ENCODE assay signal across 8 cellular contexts in the genomic region with DNA sequence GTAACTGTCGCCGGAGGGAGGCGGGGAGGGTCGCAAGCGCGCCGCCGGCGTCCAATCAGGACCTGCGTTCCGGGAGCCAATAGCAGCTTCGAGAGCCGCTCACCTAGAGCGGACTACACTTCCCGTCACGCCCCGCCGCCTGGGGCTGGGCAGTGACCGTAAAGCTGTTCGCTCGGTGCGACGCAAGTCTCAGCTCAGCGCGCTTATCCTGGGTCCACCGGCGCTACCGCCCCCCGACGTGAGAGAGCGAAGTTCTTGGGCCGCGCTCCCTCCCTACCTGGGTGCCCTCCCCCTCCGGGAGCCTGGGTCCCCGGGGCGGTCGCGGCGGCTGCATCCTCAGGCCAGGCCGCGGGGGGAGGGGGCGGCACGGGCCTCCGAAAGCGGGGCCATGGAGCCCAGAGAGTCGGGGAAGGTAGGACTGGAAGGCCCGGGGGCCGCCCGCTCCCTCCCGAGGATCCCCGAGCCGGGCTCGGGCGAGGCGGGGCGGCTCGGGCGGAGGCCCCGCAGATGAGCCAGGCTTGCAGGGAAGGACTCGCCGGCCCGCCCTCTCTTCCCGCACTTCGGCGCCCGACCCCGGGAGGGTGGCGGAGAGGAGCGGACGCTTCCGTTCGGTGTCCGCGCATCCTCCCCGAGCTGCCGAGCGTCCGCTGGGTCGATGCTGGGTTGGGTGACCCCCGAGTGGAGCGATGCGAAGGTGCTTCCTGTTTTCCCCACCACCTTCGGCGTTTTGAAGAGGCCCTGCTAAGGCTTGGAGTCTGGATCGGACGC. TPM values are rescaled to one million over a fixed set of nuclear protein-coding genes. Genes with fewer than 3 reads are reported as not detected.
A peak's percentile ranks its signal among the peaks of the same experiment; 100 is the strongest.
DNase-seq lines count a peak whose midpoint lies in the region; ATAC-seq and TF ChIP-seq lines count a peak whose summit lies in the region.

A gene (plus strand): TSS at position 152 of the 768 bp plus-strand sequence. CDS start 237 bp downstream, at position 389.

- peak within 1 kb of the TSS; percentile 80 for H3K14ac ChIP-seq in IMR-90 (replicated peaks; ENCODE audit: low read depth, low read length)

- H3K4me1 ChIP-seq in IMR-90 (ENCODE audit: control insufficient read depth, insufficient read depth, low read length) (0 out of 2 replicates have a peak, but pooled peaks cover 3% of the 10 kb centered on the region), mononuclear cell (ENCODE audit: insufficient read depth, low read length) (peaks cover 16% of the 10 kb centered on the region)

- H4K8ac ChIP-seq in IMR-90 (ENCODE audit: low read depth in 2 of 2, low read length in 2 of 2): peak within 1 kb of the TSS; percentile 24 to 79; a peak in 3 of 4 replicates

- H3K9me3 ChIP-seq in IMR-90 (ENCODE audit: control insufficient read depth, insufficient read depth, low read length) (no peaks in the 10 kb centered on the region), mononuclear cell (ENCODE audit: low read depth, low read length) (no peaks in the 10 kb centered on the region)

- 0% methylated on average over 15 of the region's 86 CpGs; no CpG with 5 or more reads in 1 of the 2 experiments for WGBS in IMR-90 (ENCODE audit: extremely low coverage in 2 of 2, insufficient read length in 1 of 2), 2 experiments

- peak within 1 kb of the TSS; percentile 91 for H3K4me2 ChIP-seq in IMR-90 (ENCODE audit: low read depth, low read length)

- peak within 1 kb of the TSS; percentile 75; the same call in 1 of the 2 replicates for H3K56ac ChIP-seq in IMR-90 (ENCODE audit: extremely low read depth, insufficient read depth, low read length)

- POLR2A ChIA-PET in IMR-90 (lab: Charles Lee; ENCODE audit: unreplicated experiment): interaction anchor here (0.7 kb wide), 2 partner anchors 949 to 1494 kb away, joined by 3 to 5 read pairs; no protein-coding TSS in a partner anchor

- peaks cover 4% of the 10 kb centered on the region; the same call in 1 of the 2 replicates for H3K9me1 ChIP-seq in IMR-90 (ENCODE audit: insufficient read depth, low read length)

- peak within 1 kb of the TSS; percentile 96 for H3K23ac ChIP-seq in IMR-90 (ENCODE audit: low read depth, low read length)

- H2BK15ac ChIP-seq in IMR-90 (ENCODE audit: low read depth, low read length): no peak within 1 kb of the TSS

- H4K91ac ChIP-seq in IMR-90 (ENCODE audit: insufficient read depth, low read depth, low read length): peak within 1 kb of the TSS; percentile 76

- H3K27me3 ChIP-seq in IMR-90 (ENCODE audit: control insufficient read depth, insufficient read depth, low read length) (peaks cover 10% of the 10 kb centered on the region; the same call in 1 of the 2 replicates), mononuclear cell (ENCODE audit: insufficient read depth, low read length) (no peaks in the 10 kb centered on the region)

- H2BK120ac ChIP-seq in IMR-90 (ENCODE audit: low read depth, low read length): peak within 1 kb of the TSS; percentile 23; the same call in 1 of the 2 replicates

- H3K27ac ChIP-seq in IMR-90 (ENCODE audit: insufficient read depth, low read length): peak within 1 kb of the TSS; percentile 52

- H3K4me3 ChIP-seq in IMR-90 (ENCODE audit: insufficient read depth, low read depth, low read length): peak within 1 kb of the TSS; percentile 99
- H3K4me3 ChIP-seq in mononuclear cell (ENCODE audit: low read length): peak within 1 kb of the TSS; percentile 64

- in situ Hi-C loops in IMR-90 (cut with MboI; ENCODE audit: low sequenced_read_pairs): no loop called here

- H3K79me1 ChIP-seq in IMR-90 (ENCODE audit: low read depth in 1 of 2, low read length in 2 of 2): peaks cover 10 to 20% of the 10 kb centered on the region in 2 experiments; a peak in 3 of 4 replicates

- ATAC-seq in GM21528 (IDR thresholded peaks at IDR 0.05; ENCODE audit: low FRiP score, unreplicated experiment) (peak; percentile 97), IMR-90 (ENCODE audit: low read depth) (peak; percentile 99)

- peak within 1 kb of the TSS; percentile 34; the same call in 1 of the 2 replicates for H2AK5ac ChIP-seq in IMR-90 (ENCODE audit: low read depth, low read length)

- no peak for TF ChIP-seq CTCF in IMR-90 (conservative IDR thresholded peaks at IDR 0.05; ENCODE audit: low read depth, low read length)

- TF ChIP-seq RAD21 in IMR-90 (IDR thresholded peaks at IDR 0.05; ENCODE audit: low read length): no peak

- 0 out of 2 replicates have a peak within 1 kb of the TSS, but pooled peaks have one; percentile 18 for H3K18ac ChIP-seq in IMR-90 (ENCODE audit: low read depth, low read length)

- H4K5ac ChIP-seq in IMR-90 (ENCODE audit: low read depth, low read length): peak within 1 kb of the TSS; percentile 73

- DNase-seq in DMS 273 (lab: John Stamatoyannopoulos, UW; ENCODE audit: unreplicated experiment) (peak; percentile 100), IMR-90 (peak; percentile 97), OCI-M1 (lab: John Stamatoyannopoulos, UW) (peak; percentile 95), activated T-cell treated with anti-CD3 and anti-CD28 coated beads for 24 hours (ENCODE audit: low read depth) (peak; percentile 93), epidermal melanocyte (ENCODE audit: insufficient read length, low spot score) (peak; percentile 99)
- DNase-seq in stimulated activated CD8-positive, alpha-beta memory T cell treated with anti-CD3 and anti-CD28 coated beads, Interleukin-4, amount 100 ng/mL, for 1 hour (ENCODE audit: low read depth in 2 of 2, low spot score in 1 of 2): peak; percentile 87 to 91

- TF ChIP-seq POLR2A in IMR-90 (IDR thresholded peaks at IDR 0.05; ENCODE audit: low read depth, low read length): peak; percentile 42; the same call in 1 of the 2 replicates

- dilution Hi-C loops in IMR-90 (cut with HindIII; ENCODE audit: low sequenced_read_pairs, unreplicated experiment): no loop called here

- intact Hi-C loops in IMR-90 (cut with micrococcal nuclease): loop anchor here (1.0 to 2.0 kb wide), 2 partner anchors 34 to 66 kb away; a partner anchor contains a TSS

- BruUV-seq in IMR-90 (replicated peaks; lab: Mats Ljungman, UMichigan): no TSS peak

- no peaks in the 10 kb centered on the region; the same call in 1 of the 2 replicates for H4K20me1 ChIP-seq in IMR-90 (ENCODE audit: insufficient read depth, low read length)

- H2BK5ac ChIP-seq in IMR-90 (ENCODE audit: low read depth, low read length, poor library complexity, severe bottlenecking): peak within 1 kb of the TSS; percentile 74

- H2BK20ac ChIP-seq in IMR-90 (ENCODE audit: low read depth, low read length): no peak within 1 kb of the TSS

- H3K9ac ChIP-seq in IMR-90 (ENCODE audit: low read depth, low read length): peak within 1 kb of the TSS; percentile 78

- H2AK9ac ChIP-seq in IMR-90 (replicated peaks; ENCODE audit: low read depth, low read length, poor library complexity): peak within 1 kb of the TSS; percentile 83

- H3K36me3 ChIP-seq in IMR-90 (ENCODE audit: control insufficient read depth, insufficient read depth, low read length): no peaks in the 10 kb centered on the region

- CTCF ChIA-PET in IMR-90 (lab: Yijun Ruan, JAX): no interaction called here

- H3K4ac ChIP-seq in IMR-90 (ENCODE audit: low read depth, low read length): peak within 1 kb of the TSS; percentile 84

- peak within 1 kb of the TSS; percentile 98 for H2AFZ ChIP-seq in IMR-90 (replicated peaks; ENCODE audit: low read length, poor library complexity)

TF ChIP-seq in IMR-90, 13 proteins besides CTCF, POLR2A, EP300 and RAD21:
- TF ChIP-seq, protein P1, sequence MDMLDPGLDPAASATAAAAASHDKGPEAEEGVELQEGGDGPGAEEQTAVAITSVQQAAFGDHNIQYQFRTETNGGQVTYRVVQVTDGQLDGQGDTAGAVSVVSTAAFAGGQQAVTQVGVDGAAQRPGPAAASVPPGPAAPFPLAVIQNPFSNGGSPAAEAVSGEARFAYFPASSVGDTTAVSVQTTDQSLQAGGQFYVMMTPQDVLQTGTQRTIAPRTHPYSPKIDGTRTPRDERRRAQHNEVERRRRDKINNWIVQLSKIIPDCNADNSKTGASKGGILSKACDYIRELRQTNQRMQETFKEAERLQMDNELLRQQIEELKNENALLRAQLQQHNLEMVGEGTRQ (IDR thresholded peaks at IDR 0.05; ENCODE audit: low read depth, low read length): peak; percentile 10; the same call in 1 of the 2 replicates
- TF ChIP-seq CHD1 (IDR thresholded peaks at IDR 0.05; ENCODE audit: low read depth, low read length) (no peak), SMC3 (IDR thresholded peaks at IDR 0.05; ENCODE audit: low read depth, low read length) (no peak), RFX5 (IDR thresholded peaks at IDR 0.05; ENCODE audit: low read depth, low read length) (peak; percentile 48; the same call in 1 of the 2 replicates), RCOR1 (IDR thresholded peaks at IDR 0.05; ENCODE audit: insufficient replicate concordance, low read length) (no peak), MXI1 (IDR thresholded peaks at IDR 0.05; ENCODE audit: borderline replicate concordance, low read depth, low read length) (no peak; the same call in 1 of the 2 replicates), BHLHE40 (IDR thresholded peaks at IDR 0.05; ENCODE audit: low read depth, low read length) (no peak), MAFK (IDR thresholded peaks at IDR 0.05; ENCODE audit: low read depth, low read length) (no peak), MAZ (IDR thresholded peaks at IDR 0.05; ENCODE audit: borderline replicate concordance, low read depth, low read length) (peak; percentile 78), FOS (IDR thresholded peaks at IDR 0.05; ENCODE audit: low read depth, low read length) (no peak), NFE2L2 (IDR thresholded peaks at IDR 0.05; ENCODE audit: low read depth, low read length) (no peak), CEBPB (IDR thresholded peaks at IDR 0.05; ENCODE audit: low read depth, low read length) (no peak)
- TF ChIP-seq, protein P2, sequence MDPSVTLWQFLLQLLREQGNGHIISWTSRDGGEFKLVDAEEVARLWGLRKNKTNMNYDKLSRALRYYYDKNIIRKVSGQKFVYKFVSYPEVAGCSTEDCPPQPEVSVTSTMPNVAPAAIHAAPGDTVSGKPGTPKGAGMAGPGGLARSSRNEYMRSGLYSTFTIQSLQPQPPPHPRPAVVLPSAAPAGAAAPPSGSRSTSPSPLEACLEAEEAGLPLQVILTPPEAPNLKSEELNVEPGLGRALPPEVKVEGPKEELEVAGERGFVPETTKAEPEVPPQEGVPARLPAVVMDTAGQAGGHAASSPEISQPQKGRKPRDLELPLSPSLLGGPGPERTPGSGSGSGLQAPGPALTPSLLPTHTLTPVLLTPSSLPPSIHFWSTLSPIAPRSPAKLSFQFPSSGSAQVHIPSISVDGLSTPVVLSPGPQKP (IDR thresholded peaks at IDR 0.05; ENCODE audit: borderline replicate concordance, low read depth, low read length): no peak

RNA-seq across cellular contexts. Expression of the gene that starts here (rescaled TPM):
- 3.3 and 5.9 TPM in 2 replicates for total RNA-seq in IMR-90 (2012; rRNA removed)
- 10.8 and 10.9 TPM in 2 replicates for polyA plus RNA-seq in IMR-90 (2012; rRNA removed)
- polyA plus RNA-seq in IMR-90 (2012; cell fraction: cytosol; rRNA removed): 4.5 and 5.8 TPM in 2 replicates
- polyA plus RNA-seq in IMR-90 (2012; cell fraction: nucleus; rRNA removed; ENCODE audit: low replicate concordance): 56.1 and 60.8 TPM in 2 replicates
- 8.5 TPM for total RNA-seq in mononuclear cell

Comparison
In these comparisons a context has a peak if more than half of its experiments do, and no peak if none do; other contexts are left out.
1. Peak in every context shown above with its lines: DNase-seq, ATAC-seq, H3K4me3 ChIP-seq and H3K27ac ChIP-seq.